ENCODE assay signal across 10 cellular contexts in the genomic region with DNA sequence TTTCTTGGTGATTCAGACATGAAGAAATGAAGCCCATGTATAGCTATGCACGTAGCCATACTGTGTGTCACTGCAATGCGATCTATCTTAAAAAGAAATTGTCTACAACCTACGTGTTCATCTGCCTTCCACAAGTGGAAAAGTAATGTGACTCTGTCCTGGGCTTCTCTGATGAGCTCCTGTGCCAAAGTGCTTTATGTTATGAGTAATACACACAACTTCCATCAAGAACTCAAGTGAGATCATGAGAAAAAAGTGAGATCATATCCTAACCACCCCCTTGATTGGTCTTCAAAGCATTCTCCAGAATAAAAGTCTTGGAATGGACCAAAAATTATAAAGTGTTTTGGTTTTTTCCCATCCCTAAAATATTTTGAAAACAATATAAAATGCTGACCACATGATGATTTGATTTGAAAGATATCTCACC.
DNase-seq lines count a peak whose midpoint lies in the region; ATAC-seq, FAIRE-seq and TF ChIP-seq lines count a peak whose summit lies in the region.
"Had no signal": no experiment of that assay in that cellular context is flagged by ENCODE, and none has a peak within 500 bp of the region (broad histone marks: within the 10 kb centered on the region; RNA-seq: fewer than 3 reads in every experiment).

No MANE protein-coding gene starts in this region.

- POLR2A ChIA-PET in RWPE1 (lab: Yijun Ruan, JAX; ENCODE audit: low non-redundant PET): no interaction called here

- no peak for FAIRE-seq in GM12891 (lab: Jason Lieb, UNC)

- H3K4me1 ChIP-seq in sigmoid colon (peaks cover 0 to 99% (median 74%) of the 10 kb centered on the region in 4 donors), body of pancreas (peaks cover 39% of the 10 kb centered on the region)

- WGBS in sigmoid colon, 2 donors: 91 to 94% methylated on average over 3 of the region's 3 CpGs
- 93 to 95% methylated on average over 3 of the region's 3 CpGs for WGBS in body of pancreas, 2 donors

- DNase-seq in EL: peak; percentile 98
- DNase-seq in RWPE1 (ENCODE audit: low spot score): peak; percentile 14
- DNase-seq in fibroblast of mammary gland (ENCODE audit: low read depth): peak; percentile 99
- no peak for DNase-seq in sigmoid colon
- no peak for DNase-seq in GM12891 (ENCODE audit: insufficient read length, low spot score)
- no peak for DNase-seq in body of pancreas
- no peak for DNase-seq in SIG-M5 (lab: John Stamatoyannopoulos, UW)
- DNase-seq: activated T-cell treated with anti-CD3 and anti-CD28 coated beads, Interleukin-2, amount 50 U/mL, for 24 hours had no signal

- CTCF ChIA-PET in RWPE1 (lab: Yijun Ruan, JAX): interaction anchor here (0.5 kb wide), 1 partner anchor 880 kb away, joined by 4 read pairs; no protein-coding TSS in a partner anchor

- peak in 1 of 4 donors; percentile 38 for TF ChIP-seq EP300 in sigmoid colon (IDR thresholded peaks at IDR 0.05)

- H3K4me3 ChIP-seq in fibroblast of mammary gland (ENCODE audit: control insufficient read depth, low read depth, low read length): no peak overlapping the region
- no peak overlapping the region for H3K4me3 ChIP-seq in sigmoid colon
- H3K4me3 ChIP-seq in body of pancreas: no peak overlapping the region

- TF ChIP-seq CTCF in RWPE1 (conservative IDR thresholded peaks at IDR 0.05; ENCODE audit: low read depth) (no peak), fibroblast of mammary gland (conservative IDR thresholded peaks at IDR 0.05; ENCODE audit: control insufficient read depth, insufficient read depth, low read depth, low read length) (no peak), sigmoid colon (IDR thresholded peaks at IDR 0.05) (no peak), body of pancreas (IDR thresholded peaks at IDR 0.05) (no peak)

- no peaks in the 10 kb centered on the region for H3K9me3 ChIP-seq in sigmoid colon
- no peaks in the 10 kb centered on the region for H3K9me3 ChIP-seq in body of pancreas

- no peak overlapping the region for H3K27ac ChIP-seq in RWPE1
- H3K27ac ChIP-seq in sigmoid colon: peak overlapping the region; percentile 76 to 96 (median 88)
- H3K27ac ChIP-seq in body of pancreas: no peak overlapping the region
- H3K27ac ChIP-seq: VCaP had no signal

- TF ChIP-seq POLR2A in sigmoid colon (IDR thresholded peaks at IDR 0.05) (no peak), GM12891 (IDR thresholded peaks at IDR 0.05; ENCODE audit: low read depth, low read length) (no peak), body of pancreas (IDR thresholded peaks at IDR 0.05) (no peak)

- intact Hi-C loops in sigmoid colon (cut with DNase I): loop anchor here (10.0 kb wide), 1 partner anchor 176 kb away; no protein-coding TSS in a partner anchor
- intact Hi-C loops in body of pancreas (cut with DNase I): no loop called here

- no peak for ATAC-seq in body of pancreas
- no peak for ATAC-seq in HG03045 (IDR thresholded peaks at IDR 0.05; ENCODE audit: unreplicated experiment)

- no peaks in the 10 kb centered on the region for H3K27me3 ChIP-seq in sigmoid colon
- H3K27me3 ChIP-seq in body of pancreas: no peaks in the 10 kb centered on the region

- H3K36me3 ChIP-seq in sigmoid colon (peaks cover 4 to 81% (median 23%) of the 10 kb centered on the region in 4 donors), body of pancreas (replicated peaks in 1 of 2; ENCODE audit: insufficient read depth in 1 of 2, low read depth in 2 of 2) (peaks cover 4 to 5% of the 10 kb centered on the region in 2 donors)

TF ChIP-seq in GM12891, 5 proteins besides CTCF, POLR2A, EP300 and RAD21:
- TF ChIP-seq POU2F2 (IDR thresholded peaks at IDR 0.05; ENCODE audit: low read depth, low read length) (no peak), PAX5 (IDR thresholded peaks at IDR 0.05; ENCODE audit: insufficient read depth, low read length, severe bottlenecking) (no peak), SPI1 (IDR thresholded peaks at IDR 0.05; ENCODE audit: low read depth, low read length) (no peak), POLR2AphosphoS5 (IDR thresholded peaks at IDR 0.05; ENCODE audit: low read depth, low read length) (no peak), TAF1 (IDR thresholded peaks at IDR 0.05; ENCODE audit: low read depth, low read length) (no peak)

Comparison
In these comparisons a context has a peak if more than half of its experiments do, and no peak if none do; other contexts are left out.
1. DNase-seq: peak in EL (single experiment), RWPE1 (single experiment) and fibroblast of mammary gland (single experiment); none in sigmoid colon (single experiment), GM12891 (single experiment), body of pancreas (0 of 4) and SIG-M5 (single experiment).
2. H3K27ac ChIP-seq: peak in sigmoid colon (4 of 4); none in RWPE1 (single experiment) and body of pancreas (0 of 4).